Comparison of ENCODE assay signal across 16 cellular contexts in genomic region chr14:66476964-66477363, GRCh38. TPM values are rescaled to one million over a fixed set of nuclear protein-coding genes. Genes with fewer than 3 reads are reported as not detected.
DNase-seq lines count a peak whose midpoint lies in the region; ATAC-seq and TF ChIP-seq lines count a peak whose summit lies in the region.
"Had no signal": no experiment of that assay in that cellular context is flagged by ENCODE, and none has a peak within 500 bp of the region (broad histone marks: within the 10 kb centered on the region; RNA-seq: fewer than 3 reads in every experiment).

No MANE protein-coding gene starts in this region.

- H3K27me3 ChIP-seq in brain microvascular endothelial cell (replicated peaks) (no peaks in the 10 kb centered on the region), gastroesophageal sphincter (no peaks in the 10 kb centered on the region)

- H3K27ac ChIP-seq in brain microvascular endothelial cell, result no peak overlapping the region
- no peak overlapping the region for H3K27ac ChIP-seq in gastroesophageal sphincter
- H3K27ac ChIP-seq: C4-2B had no signal

- no peaks in the 10 kb centered on the region for H3K9me3 ChIP-seq in gastroesophageal sphincter

- TF ChIP-seq EP300 in gastroesophageal sphincter (IDR thresholded peaks at IDR 0.05), result no peak

- H3K36me3 ChIP-seq in brain microvascular endothelial cell (replicated peaks), result no peaks in the 10 kb centered on the region
- no peaks in the 10 kb centered on the region for H3K36me3 ChIP-seq in gastroesophageal sphincter

- H3K4me1 Mint-ChIP-seq in activated naive CD8-positive, alpha-beta T cell treated with anti-CD3 and anti-CD28 coated beads, Interleukin-2, amount 50 U/mL, for 24 hours, result no peaks in the 10 kb centered on the region
- H3K4me1 Mint-ChIP-seq: activated CD8-positive, alpha-beta memory T cell treated with anti-CD3 and anti-CD28 coated beads, Interleukin-2, amount 10 ng/mL, durations not matched to agents 7 days and 5 days had no signal

- no peak overlapping the region for H3K4me3 ChIP-seq in brain microvascular endothelial cell (ENCODE audit: low read depth, low read length)
- H3K4me3 ChIP-seq in gastroesophageal sphincter, result no peak overlapping the region

- no peak overlapping the region for H3K27ac Mint-ChIP-seq in activated naive CD8-positive, alpha-beta T cell treated with anti-CD3 and anti-CD28 coated beads, Interleukin-2, amount 50 U/mL, for 24 hours
- H3K27ac Mint-ChIP-seq: activated CD8-positive, alpha-beta memory T cell treated with anti-CD3 and anti-CD28 coated beads, Interleukin-2, amount 10 ng/mL, durations not matched to agents 7 days and 5 days had no signal

- H3K27me3 Mint-ChIP-seq in activated naive CD8-positive, alpha-beta T cell treated with anti-CD3 and anti-CD28 coated beads, Interleukin-2, amount 50 U/mL, for 24 hours, result no peaks in the 10 kb centered on the region
- H3K27me3 Mint-ChIP-seq: activated CD8-positive, alpha-beta memory T cell treated with anti-CD3 and anti-CD28 coated beads, Interleukin-2, amount 10 ng/mL, durations not matched to agents 7 days and 5 days had no signal

- H3K4me1 ChIP-seq in gastroesophageal sphincter, result no peaks in the 10 kb centered on the region

- in situ Hi-C loops in brain microvascular endothelial cell (cut with HindIII; ENCODE audit: low pct_ligation_motif_present, low sequenced_read_pairs), result no loop called here

- no peak overlapping the region for H3K4me3 Mint-ChIP-seq in activated naive CD8-positive, alpha-beta T cell treated with anti-CD3 and anti-CD28 coated beads, Interleukin-2, amount 50 U/mL, for 24 hours
- H3K4me3 Mint-ChIP-seq: activated CD8-positive, alpha-beta memory T cell treated with anti-CD3 and anti-CD28 coated beads, Interleukin-2, amount 10 ng/mL, durations not matched to agents 7 days and 5 days had no signal

- peaks cover 6% of the 10 kb centered on the region for H3K9me3 Mint-ChIP-seq in activated naive CD8-positive, alpha-beta T cell treated with anti-CD3 and anti-CD28 coated beads, Interleukin-2, amount 50 U/mL, for 24 hours

- TF ChIP-seq CTCF in brain microvascular endothelial cell (IDR thresholded peaks at IDR 0.05; ENCODE audit: low read depth, low read length, missing control alignments) (no peak), gastroesophageal sphincter (IDR thresholded peaks at IDR 0.05) (no peak)

- DNase-seq in Daoy (ENCODE audit: low read depth), result peak; percentile 37
- DNase-seq in NCI-H2171 (lab: John Stamatoyannopoulos, UW), result peak; percentile 5
- DNase-seq in brain microvascular endothelial cell, result peak; percentile 80
- DNase-seq in kidney glomerular epithelial cell (lab: John Stamatoyannopoulos, UW), result peak; percentile 64
- no peak for DNase-seq in NCI-H2196 treated with DMSO at 0.1 percent for 48 hours (lab: John Stamatoyannopoulos, UW; ENCODE audit: unreplicated experiment)
- no peak for DNase-seq in activated naive CD8-positive, alpha-beta T cell treated with anti-CD3 and anti-CD28 coated beads, Interleukin-2, amount 50 U/mL, for 24 hours
- no peak for DNase-seq in CD1c-positive myeloid dendritic cell (ENCODE audit: extremely low spot score)
- DNase-seq: activated CD8-positive, alpha-beta memory T cell treated with anti-CD3 and anti-CD28 coated beads, Interleukin-2, amount 10 ng/mL, durations not matched to agents 7 days and 5 days; GF-D8; KG1; midbrain; NCI-H2081; stimulated activated CD4-positive, alpha-beta T cell treated with anti-CD3 and anti-CD28 coated beads, Interleukin-1b, Interleukin-23, amount 100 ng/mL, for 48 hours; stimulated activated naive CD4-positive, alpha-beta T cell had no signal

- peaks cover 2% of the 10 kb centered on the region for H3K36me3 Mint-ChIP-seq in activated naive CD8-positive, alpha-beta T cell treated with anti-CD3 and anti-CD28 coated beads, Interleukin-2, amount 50 U/mL, for 24 hours (ENCODE audit: low read depth)

- 0 to 9% methylated on average over 1 of the region's 1 CpG for WGBS in gastroesophageal sphincter (ENCODE audit: low coverage in 1 of 2), 2 donors

- TF ChIP-seq POLR2A in gastroesophageal sphincter (IDR thresholded peaks at IDR 0.05), result no peak

- no peak for ATAC-seq in activated naive CD8-positive, alpha-beta T cell treated with anti-CD3 and anti-CD28 coated beads, Interleukin-2, amount 50 U/mL, for 24 hours
- no peak for ATAC-seq in gastroesophageal sphincter
- ATAC-seq: activated CD8-positive, alpha-beta memory T cell treated with anti-CD3 and anti-CD28 coated beads, Interleukin-2, amount 10 ng/mL, durations not matched to agents 7 days and 5 days had no signal

RNA-seq across cellular contexts. Expression of gene CCDC196, which starts 9.2 kb away (rescaled TPM):
- not detected in 2 replicates for total RNA-seq in Daoy (2014; rRNA removed; shearing (Covaris generic))
- not detected for total RNA-seq in gastroesophageal sphincter
- total RNA-seq: activated CD8-positive, alpha-beta memory T cell treated with anti-CD3 and anti-CD28 coated beads, Interleukin-2, amount 10 ng/mL, durations not matched to agents 7 days and 5 days had no signal

RNA-seq across cellular contexts. Expression of gene GPHN, which starts 31.0 kb away (rescaled TPM):
- total RNA-seq in Daoy (2014; rRNA removed; shearing (Covaris generic)), result 13.4 and 21.9 TPM in 2 replicates
- 10 to 100 TPM; 13.1 to 16.5 (median 14.7) TPM for total RNA-seq in gastroesophageal sphincter

Comparison
In these comparisons a context has a peak if more than half of its experiments do, and no peak if none do; other contexts are left out.
1. DNase-seq: peak in Daoy (single experiment), NCI-H2171 (single experiment), brain microvascular endothelial cell (single experiment) and kidney glomerular epithelial cell (single experiment); none in NCI-H2196 treated with DMSO at 0.1 percent for 48 hours (single experiment), activated naive CD8-positive, alpha-beta T cell treated with anti-CD3 and anti-CD28 coated beads, Interleukin-2, amount 50 U/mL, for 24 hours (single experiment) and CD1c-positive myeloid dendritic cell (single experiment).